Comparison of ENCODE assay signal across 7 cellular contexts in the genomic region with DNA sequence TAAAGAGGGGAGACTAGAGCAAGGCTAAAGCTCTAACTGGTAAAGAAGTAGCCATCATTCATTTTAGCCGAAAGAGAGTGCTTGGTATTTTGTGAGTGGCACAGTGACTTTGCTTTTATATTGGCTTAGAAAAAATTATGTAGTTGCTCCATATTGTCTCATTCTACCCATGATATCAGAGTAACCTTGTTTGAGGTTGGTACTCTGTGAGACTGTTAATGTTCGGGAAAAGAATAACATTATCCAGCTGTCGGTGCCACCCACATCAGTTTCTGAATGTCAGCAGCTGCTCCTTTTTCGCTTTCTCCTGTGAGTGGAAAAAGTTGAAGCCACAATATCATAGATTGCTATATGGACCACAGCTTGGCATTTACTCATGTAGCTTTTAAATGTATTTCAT.
"Had no signal": no experiment of that assay in that cellular context is flagged by ENCODE, and none has a peak within 500 bp of the region (broad histone marks: within the 10 kb centered on the region; RNA-seq: fewer than 3 reads in every experiment).

No MANE protein-coding gene starts in this region.

- ATAC-seq: GM23338, HCT116, K562 had no signal

- H3K4me1 ChIP-seq: HAP-1 had no signal

- DNase-seq: H7, HFFc6, IMR-90 had no signal

- H3K9me3 ChIP-seq: HAP-1 had no signal

- H3K36me3 ChIP-seq: HAP-1 had no signal

- H3K4me3 ChIP-seq: GM23338, HAP-1, K562 had no signal
